In genomic region chr7:2527505-2528464, GRCh38 we compare ENCODE assay signal across 8 cellular contexts. TPM values are rescaled to one million over a fixed set of nuclear protein-coding genes. Genes with fewer than 3 reads are reported as not detected.
DNase-seq lines count a peak whose midpoint lies in the region; ATAC-seq and TF ChIP-seq lines count a peak whose summit lies in the region.

No MANE protein-coding gene starts in this region.

- H3K27me3 Mint-ChIP-seq in activated CD4-positive, alpha-beta memory T cell treated with anti-CD3 and anti-CD28 coated beads for 36 hours = no peaks in the 10 kb centered on the region

- peak overlapping the region; percentile 8 for H3K4me3 Mint-ChIP-seq in activated CD4-positive, alpha-beta memory T cell treated with anti-CD3 and anti-CD28 coated beads for 36 hours

- CTCF ChIA-PET in activated CD4-positive, alpha-beta memory T cell treated with anti-CD3 and anti-CD28 coated beads for 36 hours (lab: Charles Lee) = no interaction called here

- peaks cover 89% of the 10 kb centered on the region for H3K27me3 ChIP-seq in gastroesophageal sphincter

- ATAC-seq in HG02852 (IDR thresholded peaks at IDR 0.05; ENCODE audit: unreplicated experiment) (no peak), GM21515 (IDR thresholded peaks at IDR 0.05; ENCODE audit: unreplicated experiment) (no peak), gastroesophageal sphincter (no peak)

- H3K4me3 ChIP-seq in fibroblast of mammary gland (ENCODE audit: control insufficient read depth, low read depth, low read length) (no peak overlapping the region), gastroesophageal sphincter (no peak overlapping the region)

- H3K36me3 ChIP-seq in gastroesophageal sphincter = peaks cover 0 to 24% of the 10 kb centered on the region in 2 donors

- H3K4me1 Mint-ChIP-seq in activated CD4-positive, alpha-beta memory T cell treated with anti-CD3 and anti-CD28 coated beads for 36 hours (ENCODE audit: low read depth) = peaks cover 62% of the 10 kb centered on the region

- 46 to 80% methylated on average over 3 to 8 of the region's 17 CpGs for WGBS in gastroesophageal sphincter (ENCODE audit: low coverage in 1 of 2), 2 donors

- intact Hi-C loops in activated CD4-positive, alpha-beta memory T cell treated with anti-CD3 and anti-CD28 coated beads for 36 hours (cut with micrococcal nuclease) = no loop called here

- DNase-seq in CD1c-positive myeloid dendritic cell (ENCODE audit: extremely low spot score) = peak; percentile 88
- DNase-seq in LoVo (ENCODE audit: low spot score) = peak; percentile 30
- DNase-seq in activated CD4-positive, alpha-beta memory T cell treated with anti-CD3 and anti-CD28 coated beads for 36 hours = peak; percentile 74
- peak; percentile 80 for DNase-seq in fibroblast of mammary gland (ENCODE audit: low read depth)
- DNase-seq in stimulated activated CD8-positive, alpha-beta memory T cell treated with anti-CD3 and anti-CD28 coated beads, Interleukin-7, amount 100 ng/mL, for 4 hours (ENCODE audit: low read depth in 2 of 2) = peak; percentile 57 to 60

- TF ChIP-seq CTCF in fibroblast of mammary gland (conservative IDR thresholded peaks at IDR 0.05; ENCODE audit: control insufficient read depth, insufficient read depth, low read depth, low read length) (no peak), gastroesophageal sphincter (IDR thresholded peaks at IDR 0.05) (no peak)

- H3K27ac ChIP-seq in gastroesophageal sphincter = peak overlapping the region in 1 of 4 donors; percentile 71

- TF ChIP-seq POLR2A in gastroesophageal sphincter (IDR thresholded peaks at IDR 0.05) = no peak

- no peak for TF ChIP-seq EP300 in gastroesophageal sphincter (IDR thresholded peaks at IDR 0.05)

- H3K4me1 ChIP-seq in gastroesophageal sphincter = peaks cover 0 to 89% (median 24%) of the 10 kb centered on the region in 3 donors

- H3K9me3 Mint-ChIP-seq in activated CD4-positive, alpha-beta memory T cell treated with anti-CD3 and anti-CD28 coated beads for 36 hours = no peaks in the 10 kb centered on the region

- H3K9me3 ChIP-seq in gastroesophageal sphincter = no peaks in the 10 kb centered on the region

- POLR2A ChIA-PET in activated CD4-positive, alpha-beta memory T cell treated with anti-CD3 and anti-CD28 coated beads for 36 hours (lab: Charles Lee) = interaction anchor here (3.6 to 3.7 kb wide), 2 partner anchors 17 to 19 kb away, joined by 12 to 13 read pairs; no protein-coding TSS in a partner anchor

- peaks cover 6% of the 10 kb centered on the region for H3K36me3 Mint-ChIP-seq in activated CD4-positive, alpha-beta memory T cell treated with anti-CD3 and anti-CD28 coated beads for 36 hours

- peak overlapping the region; percentile 85 for H3K27ac Mint-ChIP-seq in activated CD4-positive, alpha-beta memory T cell treated with anti-CD3 and anti-CD28 coated beads for 36 hours

RNA-seq across cellular contexts. Expression of gene LFNG, which starts 8.2 kb away (rescaled TPM):
- 10 to 100 TPM; 33.0 to 33.1 TPM for total RNA-seq in activated CD4-positive, alpha-beta memory T cell treated with anti-CD3 and anti-CD28 coated beads for 36 hours
- total RNA-seq in gastroesophageal sphincter = 1 to 10 TPM; 4.4 to 9.8 (median 8.4) TPM

RNA-seq across cellular contexts. Expression of gene BRAT1, which starts 27.5 kb away (rescaled TPM):
- 10 to 100 TPM; 33.5 to 33.6 TPM for total RNA-seq in activated CD4-positive, alpha-beta memory T cell treated with anti-CD3 and anti-CD28 coated beads for 36 hours
- 10 to 100 TPM; 19.9 to 36.0 (median 32.4) TPM for total RNA-seq in gastroesophageal sphincter

RNA-seq across cellular contexts. Expression of gene IQCE, which starts 31.0 kb away (rescaled TPM):
- total RNA-seq in activated CD4-positive, alpha-beta memory T cell treated with anti-CD3 and anti-CD28 coated beads for 36 hours = 10 to 100 TPM in 1 of 2 experiments, 1 to 10 TPM in 1; 8.5 to 10.7 TPM
- total RNA-seq in gastroesophageal sphincter = 10 to 100 TPM in 3 of 4 donors, 1 to 10 TPM in 1; 9.7 to 23.5 (median 15.6) TPM

RNA-seq across cellular contexts. Expression of gene GRIFIN, which starts 51.6 kb away (rescaled TPM):
- not detected for total RNA-seq in activated CD4-positive, alpha-beta memory T cell treated with anti-CD3 and anti-CD28 coated beads for 36 hours
- not detected for total RNA-seq in gastroesophageal sphincter

Comparison
In these comparisons a context has a peak if more than half of its experiments do, and no peak if none do; other contexts are left out.
1. DNase-seq: peak in every context shown above with its lines; median percentile 88 in CD1c-positive myeloid dendritic cell; 80 in fibroblast of mammary gland; 74 in activated CD4-positive, alpha-beta memory T cell treated with anti-CD3 and anti-CD28 coated beads for 36 hours; 58 in stimulated activated CD8-positive, alpha-beta memory T cell treated with anti-CD3 and anti-CD28 coated beads, Interleukin-7, amount 100 ng/mL, for 4 hours; 30 in LoVo.